ENCODE assay signal across 9 cellular contexts in genomic region chr5:140246378-140247122, GRCh38. TPM values are rescaled to one million over a fixed set of nuclear protein-coding genes. Genes with fewer than 3 reads are reported as not detected.
A peak's percentile ranks its signal among the peaks of the same experiment; 100 is the strongest.
DNase-seq lines count a peak whose midpoint lies in the region; ATAC-seq and TF ChIP-seq lines count a peak whose summit lies in the region.
"Had no signal": no experiment of that assay in that cellular context is flagged by ENCODE, and none has a peak within 500 bp of the region (broad histone marks: within the 10 kb centered on the region; RNA-seq: fewer than 3 reads in every experiment).

No MANE protein-coding gene starts in this region.

- H3K4me2 ChIP-seq in GM23338 (no peak overlapping the region), Karpas-422 (ENCODE audit: low read depth, low read length, poor library complexity, severe bottlenecking) (no peak overlapping the region)

- H3K4me3 Mint-ChIP-seq in GM23338 (no peak overlapping the region), brain (no peak overlapping the region)

- H2AFZ ChIP-seq in GM23338 (no peak overlapping the region), Karpas-422 (ENCODE audit: low read length) (no peak overlapping the region)

- H3K4me1 Mint-ChIP-seq in GM23338 (peaks cover 37% of the 10 kb centered on the region), brain (peaks cover 49% of the 10 kb centered on the region)

- H3K9me3 Mint-ChIP-seq in GM23338 (no peaks in the 10 kb centered on the region), brain (no peaks in the 10 kb centered on the region)

- peaks cover 30% of the 10 kb centered on the region; the same call in 1 of the 2 replicates for H3K79me2 ChIP-seq in GM23338 (replicated peaks; ENCODE audit: insufficient read depth)
- H3K79me2 ChIP-seq in Karpas-422 (ENCODE audit: low read length): 0 out of 2 replicates have a peak, but pooled peaks cover 4% of the 10 kb centered on the region

- H3K9me2 ChIP-seq in GM23338 (ENCODE audit: insufficient read depth) (no peaks in the 10 kb centered on the region), Karpas-422 (replicated peaks; ENCODE audit: insufficient read depth, low read length) (no peaks in the 10 kb centered on the region)

- H3K27ac Mint-ChIP-seq in GM23338 (0 out of 2 replicates have a peak overlapping the region, but pooled peaks have one; percentile 34), brain (peak overlapping the region in 4 of 5 experiments; percentile 61 to 86 (median 75))

- H3K36me3 ChIP-seq in GM23338 (ENCODE audit: insufficient read depth) (no peaks in the 10 kb centered on the region), skeletal muscle tissue (ENCODE audit: control insufficient read depth in 3 of 3, insufficient read depth in 3 of 3, low read length in 3 of 3) (peaks cover 19 to 24% (median 20%) of the 10 kb centered on the region in 3 donors), Karpas-422 (ENCODE audit: insufficient read depth, low read length) (no peaks in the 10 kb centered on the region)
- H3K36me3 ChIP-seq in effector memory CD4-positive, alpha-beta T cell (ENCODE audit: control insufficient read depth, insufficient read depth, low read length): no peaks in the 10 kb centered on the region

- H3K4me1 ChIP-seq in GM23338 (ENCODE audit: insufficient read depth): peaks cover 20% of the 10 kb centered on the region
- H3K4me1 ChIP-seq in skeletal muscle tissue (ENCODE audit: control insufficient read depth in 3 of 3, insufficient read depth in 3 of 3, low read length in 3 of 3): peaks cover 59 to 78% (median 74%) of the 10 kb centered on the region in 3 donors
- peaks cover 15% of the 10 kb centered on the region for H3K4me1 ChIP-seq in Karpas-422 (ENCODE audit: low read length)
- H3K4me1 ChIP-seq in effector memory CD4-positive, alpha-beta T cell (ENCODE audit: control insufficient read depth, insufficient read depth, low read length, poor library complexity, severe bottlenecking): peaks cover 9% of the 10 kb centered on the region

- H4K20me1 ChIP-seq in GM23338 (replicated peaks; ENCODE audit: insufficient read depth): peaks cover 7% of the 10 kb centered on the region
- H4K20me1 ChIP-seq in Karpas-422 (ENCODE audit: insufficient read depth, low read depth, low read length): no peaks in the 10 kb centered on the region

- H3F3A ChIP-seq in GM23338 (replicated peaks; ENCODE audit: low read depth): peaks cover 12% of the 10 kb centered on the region; the same call in 1 of the 2 replicates

- ATAC-seq in GM23338 (no peak), GM21528 (IDR thresholded peaks at IDR 0.05; ENCODE audit: low FRiP score, unreplicated experiment) (no peak), GM21526 (IDR thresholded peaks at IDR 0.05; ENCODE audit: low FRiP score, unreplicated experiment) (no peak)

- H3K36me3 Mint-ChIP-seq in GM23338 (ENCODE audit: low read depth): peaks cover 20% of the 10 kb centered on the region
- peaks cover 12% of the 10 kb centered on the region for H3K36me3 Mint-ChIP-seq in brain

- DNase-seq in GM23338 (ENCODE audit: low spot score) (no peak), hippocampal formation (lab: John Stamatoyannopoulos, UW) (peak; percentile 32 to 61), Karpas-422 (no peak)
- DNase-seq in effector memory CD4-positive, alpha-beta T cell: no peak
- DNase-seq: small intestine had no signal

- H3K9me3 ChIP-seq in skeletal muscle tissue (ENCODE audit: control insufficient read depth in 3 of 3, low read length in 3 of 3) (no peaks in the 10 kb centered on the region), Karpas-422 (ENCODE audit: low read length) (no peaks in the 10 kb centered on the region)
- no peaks in the 10 kb centered on the region for H3K9me3 ChIP-seq in effector memory CD4-positive, alpha-beta T cell (ENCODE audit: control insufficient read depth, low read length)

- TF ChIP-seq CTCF in GM23338 (conservative IDR thresholded peaks at IDR 0.05; ENCODE audit: low read depth in 2 of 2) (no peak), brain (conservative IDR thresholded peaks at IDR 0.05) (no peak)

- H3K27me3 Mint-ChIP-seq in GM23338 (ENCODE audit: insufficient read depth, low read depth, poor library complexity): peaks cover 25% of the 10 kb centered on the region
- H3K27me3 Mint-ChIP-seq in brain: no peaks in the 10 kb centered on the region

- H3K27ac ChIP-seq in GM23338 (ENCODE audit: low read depth): peak overlapping the region; percentile 76; the same call in 1 of the 2 replicates
- H3K27ac ChIP-seq in skeletal muscle tissue (ENCODE audit: low read depth, low read length): peak overlapping the region; percentile 59
- H3K27ac ChIP-seq in Karpas-422 (ENCODE audit: low read length): no peak overlapping the region
- no peak overlapping the region for H3K27ac ChIP-seq in effector memory CD4-positive, alpha-beta T cell (ENCODE audit: insufficient read depth, low read length, poor library complexity, severe bottlenecking)

- H3K4me3 ChIP-seq in GM23338 (no peak overlapping the region), skeletal muscle tissue (ENCODE audit: low read length in 3 of 3) (no peak overlapping the region), Karpas-422 (ENCODE audit: low read length) (no peak overlapping the region)
- H3K4me3 ChIP-seq in effector memory CD4-positive, alpha-beta T cell (ENCODE audit: insufficient read depth, low read depth, low read length, poor library complexity, severe bottlenecking): no peak overlapping the region

- H3K9ac ChIP-seq in skeletal muscle tissue (ENCODE audit: low read depth in 1 of 3, low read length in 3 of 3) (peak overlapping the region; percentile 20 to 69 (median 36)), Karpas-422 (ENCODE audit: low read length) (no peak overlapping the region)

- H3K27me3 ChIP-seq in GM23338 (ENCODE audit: insufficient read depth): no peaks in the 10 kb centered on the region
- no peaks in the 10 kb centered on the region for H3K27me3 ChIP-seq in skeletal muscle tissue (ENCODE audit: control insufficient read depth in 3 of 3, insufficient read depth in 3 of 3, low read length in 3 of 3)
- H3K27me3 ChIP-seq in Karpas-422 (ENCODE audit: low read length): no peaks in the 10 kb centered on the region
- no peaks in the 10 kb centered on the region for H3K27me3 ChIP-seq in effector memory CD4-positive, alpha-beta T cell (replicated peaks; ENCODE audit: control insufficient read depth, insufficient read depth, low read length, poor library complexity, severe bottlenecking)

TF ChIP-seq in GM23338, 12 proteins besides CTCF, POLR2A, EP300 and RAD21 (continues in another document):
- TF ChIP-seq POLR2AphosphoS5 (IDR thresholded peaks at IDR 0.05; ENCODE audit: low read depth) (no peak), STAT1 (IDR thresholded peaks at IDR 0.05; ENCODE audit: unreplicated experiment) (no peak), JUNB (IDR thresholded peaks at IDR 0.05; ENCODE audit: unreplicated experiment) (no peak)

RNA-seq across cellular contexts. Expression of gene PFDN1, which starts 56.4 kb away (rescaled TPM):
- total RNA-seq in GM23338 (2014; rRNA removed; shearing (Covaris generic)): 85.4 and 119 TPM in 2 replicates
- polyA plus RNA-seq in GM23338 (2016; fragmentation: Nextera tagmentation; extraction: Ambion mirVana): 256 and 279 TPM in 2 replicates
- polyA plus RNA-seq in brain (ENCODE audit: insufficient read depth, low read depth, low replicate concordance): 92.3 TPM
- 34.4 TPM for total RNA-seq in skeletal muscle tissue
- 28.2 and 49.8 TPM in 2 replicates for total RNA-seq in Karpas-422 (2014; rRNA removed; shearing (Covaris generic); ENCODE audit: low replicate concordance)

Comparison
In these comparisons a context has a peak if more than half of its experiments do, and no peak if none do; other contexts are left out.
1. DNase-seq: peak in hippocampal formation (2 of 2); none in GM23338 (single experiment), Karpas-422 (single experiment) and effector memory CD4-positive, alpha-beta T cell (0 of 3).
2. H3K27ac ChIP-seq: peak in GM23338 (single experiment) and skeletal muscle tissue (single experiment); none in Karpas-422 (single experiment) and effector memory CD4-positive, alpha-beta T cell (single experiment).